ENCODE assay signal across 29 cellular contexts in genomic region chr5:142494119-142494518, GRCh38.
"Had no signal": no experiment of that assay in that cellular context is flagged by ENCODE, and none has a peak within 500 bp of the region (broad histone marks: within the 10 kb centered on the region; RNA-seq: fewer than 3 reads in every experiment).

No MANE protein-coding gene starts in this region.

- ATAC-seq: stimulated activated effector memory CD8-positive, alpha-beta T cell treated with anti-CD3 and anti-CD28 coated beads, Interleukin-12 subunit alpha, Interleukin-12 subunit beta, amount 100 ng/mL, for 72 hours; stimulated activated memory B cell treated with anti-CD40 and anti-IgM and Interleukin-4, amounts not matched to agents 10 μg/mL and 1 μg/mL and 100 μg/mL, for 72 hours; stimulated activated naive B cell treated with anti-CD40 and anti-IgM and Interleukin-4, amounts not matched to agents 10 μg/mL and 1 μg/mL and 100 μg/mL, for 72 hours; stimulated activated naive CD8-positive, alpha-beta T cell treated with anti-CD3 and anti-CD28 coated beads, Interleukin-15, amount 100 ng/mL, for 72 hours; stimulated activated naive CD8-positive, alpha-beta T cell treated with anti-CD3 and anti-CD28 coated beads, Interleukin-15, Interleukin-2, amounts not matched to agents 100 U/mL and 50 U/mL, for 24 hours; upper lobe of right lung had no signal

- H3K36me3 ChIP-seq: stomach, suprapubic skin, thoracic aorta, thyroid gland, tibial artery, tibial nerve, transverse colon, upper lobe of left lung, upper lobe of right lung, uterus, vagina had no signal

- H3K4me3 Mint-ChIP-seq: stimulated activated effector memory CD8-positive, alpha-beta T cell treated with anti-CD3 and anti-CD28 coated beads, Interleukin-12 subunit alpha, Interleukin-12 subunit beta, amount 100 ng/mL, for 72 hours; stimulated activated memory B cell treated with anti-CD40 and anti-IgM and Interleukin-4, amounts not matched to agents 10 μg/mL and 1 μg/mL and 100 μg/mL, for 72 hours; stimulated activated naive B cell treated with anti-CD40 and anti-IgM and Interleukin-4, amounts not matched to agents 10 μg/mL and 1 μg/mL and 100 μg/mL, for 72 hours; stimulated activated naive CD8-positive, alpha-beta T cell treated with anti-CD3 and anti-CD28 coated beads, Interleukin-15, amount 100 ng/mL, for 72 hours; stimulated activated naive CD8-positive, alpha-beta T cell treated with anti-CD3 and anti-CD28 coated beads, Interleukin-15, Interleukin-2, amounts not matched to agents 100 ng/mL and 50 ng/mL, for 24 hours; type B pancreatic cell had no signal

- H3K27me3 ChIP-seq: stomach, suprapubic skin, testis, thyroid gland, tibial artery, tibial nerve, transverse colon, upper lobe of left lung, upper lobe of right lung, uterus, vagina had no signal

- H3K4me3 ChIP-seq: stomach, suprapubic skin, testis, thoracic aorta, thyroid gland, tibial artery, tibial nerve, transverse colon, upper lobe of left lung, upper lobe of right lung, uterus, vagina had no signal

- H3K27ac ChIP-seq: suprapubic skin, testis, thoracic aorta, transverse colon, upper lobe of left lung, vagina had no signal

- H3K9me3 Mint-ChIP-seq: stimulated activated effector memory CD8-positive, alpha-beta T cell treated with anti-CD3 and anti-CD28 coated beads, Interleukin-12 subunit alpha, Interleukin-12 subunit beta, amount 100 ng/mL, for 72 hours; stimulated activated naive B cell treated with anti-CD40 and anti-IgM and Interleukin-4, amounts not matched to agents 10 μg/mL and 1 μg/mL and 100 μg/mL, for 72 hours; stimulated activated naive CD8-positive, alpha-beta T cell treated with anti-CD3 and anti-CD28 coated beads, Interleukin-15, amount 100 ng/mL, for 72 hours; stimulated activated naive CD8-positive, alpha-beta T cell treated with anti-CD3 and anti-CD28 coated beads, Interleukin-15, Interleukin-2, amounts not matched to agents 100 ng/mL and 50 ng/mL, for 24 hours; type B pancreatic cell had no signal

- H3K9me3 ChIP-seq: stomach, suprapubic skin, testis, thoracic aorta, thyroid gland, tibial artery, tibial nerve, transverse colon, upper lobe of left lung, upper lobe of right lung, uterus, vagina had no signal

- FAIRE-seq: urothelium cell line had no signal

- DNase-seq: stimulated activated CD4-positive, alpha-beta T cell treated with anti-CD3 and anti-CD28 coated beads, Interleukin-2, amount 100 ng/mL, for 48 hours; stimulated activated CD4-positive, alpha-beta T cell treated with anti-CD3 and anti-CD28 coated beads, Interleukin-4, amount 100 ng/mL, for 1 hour; stimulated activated CD4-positive, alpha-beta T cell treated with anti-CD3 and anti-CD28 coated beads, Interleukin-4, amount 100 ng/mL, for 24 hours; stimulated activated CD4-positive, alpha-beta T cell treated with anti-CD3 and anti-CD28 coated beads, Interleukin-4, amount 100 ng/mL, for 4 hours; stimulated activated CD8-positive, alpha-beta memory T cell treated with anti-CD3 and anti-CD28 coated beads, Interleukin-4, amount 100 ng/mL, for 48 hours; stimulated activated naive B cell treated with anti-CD40 and anti-IgM and Interleukin-4, amounts not matched to agents 10 μg/mL and 1 μg/mL and 100 μg/mL, for 72 hours; stimulated activated naive CD4-positive, alpha-beta T cell; stimulated activated naive CD4-positive, alpha-beta T cell treated with Interleukin-2 at 50 U/mL for 16 hours; stimulated activated naive CD8-positive, alpha-beta T cell treated with anti-CD3 and anti-CD28 coated beads, Interleukin-15, amount 100 ng/mL, for 72 hours; stimulated activated naive CD8-positive, alpha-beta T cell treated with anti-CD3 and anti-CD28 coated beads, Interleukin-15, Interleukin-2, amounts not matched to agents 100 U/mL and 50 U/mL, for 24 hours; stomach; substantia nigra; testis; thyroid gland; tibial artery; transverse colon; trophoblast cell; upper lobe of left lung; upper lobe of right lung; uterus had no signal

- H3K27me3 Mint-ChIP-seq: stimulated activated memory B cell treated with anti-CD40 and anti-IgM and Interleukin-4, amounts not matched to agents 10 μg/mL and 1 μg/mL and 100 μg/mL, for 72 hours; stimulated activated naive CD8-positive, alpha-beta T cell treated with anti-CD3 and anti-CD28 coated beads, Interleukin-15, amount 100 ng/mL, for 72 hours; stimulated activated naive CD8-positive, alpha-beta T cell treated with anti-CD3 and anti-CD28 coated beads, Interleukin-15, Interleukin-2, amounts not matched to agents 100 ng/mL and 50 ng/mL, for 24 hours; type B pancreatic cell had no signal

- H3K4me1 ChIP-seq: testis, transverse colon, uterus had no signal

- H3K4me1 Mint-ChIP-seq: stimulated activated effector memory CD8-positive, alpha-beta T cell treated with anti-CD3 and anti-CD28 coated beads, Interleukin-12 subunit alpha, Interleukin-12 subunit beta, amount 100 ng/mL, for 72 hours; stimulated activated memory B cell treated with anti-CD40 and anti-IgM and Interleukin-4, amounts not matched to agents 10 μg/mL and 1 μg/mL and 100 μg/mL, for 72 hours; stimulated activated naive B cell treated with anti-CD40 and anti-IgM and Interleukin-4, amounts not matched to agents 10 μg/mL and 1 μg/mL and 100 μg/mL, for 72 hours; stimulated activated naive CD8-positive, alpha-beta T cell treated with anti-CD3 and anti-CD28 coated beads, Interleukin-15, amount 100 ng/mL, for 72 hours had no signal

- H3K36me3 Mint-ChIP-seq: stimulated activated effector memory CD8-positive, alpha-beta T cell treated with anti-CD3 and anti-CD28 coated beads, Interleukin-12 subunit alpha, Interleukin-12 subunit beta, amount 100 ng/mL, for 72 hours; stimulated activated memory B cell treated with anti-CD40 and anti-IgM and Interleukin-4, amounts not matched to agents 10 μg/mL and 1 μg/mL and 100 μg/mL, for 72 hours; stimulated activated naive B cell treated with anti-CD40 and anti-IgM and Interleukin-4, amounts not matched to agents 10 μg/mL and 1 μg/mL and 100 μg/mL, for 72 hours had no signal

- H3K27ac Mint-ChIP-seq: stimulated activated effector memory CD8-positive, alpha-beta T cell treated with anti-CD3 and anti-CD28 coated beads, Interleukin-12 subunit alpha, Interleukin-12 subunit beta, amount 100 ng/mL, for 72 hours; stimulated activated memory B cell treated with anti-CD40 and anti-IgM and Interleukin-4, amounts not matched to agents 10 μg/mL and 1 μg/mL and 100 μg/mL, for 72 hours; stimulated activated naive B cell treated with anti-CD40 and anti-IgM and Interleukin-4, amounts not matched to agents 10 μg/mL and 1 μg/mL and 100 μg/mL, for 72 hours; stimulated activated naive CD8-positive, alpha-beta T cell treated with anti-CD3 and anti-CD28 coated beads, Interleukin-15, amount 100 ng/mL, for 72 hours; stimulated activated naive CD8-positive, alpha-beta T cell treated with anti-CD3 and anti-CD28 coated beads, Interleukin-15, Interleukin-2, amounts not matched to agents 100 ng/mL and 50 ng/mL, for 24 hours; type B pancreatic cell had no signal
